ENCODE assay signal across 8 cellular contexts in the genomic region with DNA sequence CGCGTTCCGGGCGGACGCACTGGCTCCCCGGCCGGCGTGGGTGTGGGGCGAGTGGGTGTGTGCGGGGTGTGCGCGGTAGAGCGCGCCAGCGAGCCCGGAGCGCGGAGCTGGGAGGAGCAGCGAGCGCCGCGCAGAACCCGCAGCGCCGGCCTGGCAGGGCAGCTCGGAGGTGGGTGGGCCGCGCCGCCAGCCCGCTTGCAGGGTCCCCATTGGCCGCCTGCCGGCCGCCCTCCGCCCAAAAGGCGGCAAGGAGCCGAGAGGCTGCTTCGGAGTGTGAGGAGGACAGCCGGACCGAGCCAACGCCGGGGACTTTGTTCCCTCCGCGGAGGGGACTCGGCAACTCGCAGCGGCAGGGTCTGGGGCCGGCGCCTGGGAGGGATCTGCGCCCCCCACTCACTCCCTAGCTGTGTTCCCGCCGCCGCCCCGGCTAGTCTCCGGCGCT. TPM values are rescaled to one million over a fixed set of nuclear protein-coding genes. Genes with fewer than 3 reads are reported as not detected.
DNase-seq lines count a peak whose midpoint lies in the region; ATAC-seq and TF ChIP-seq lines count a peak whose summit lies in the region.

A gene (plus strand): TSS at position 264 of the 442 bp plus-strand sequence. CDS start 1,211 bp downstream, outside the sequence.

- H3K9me3 ChIP-seq in heart left ventricle (no peaks in the 10 kb centered on the region), ovary (no peaks in the 10 kb centered on the region)

- no peaks in the 10 kb centered on the region for H3K4me1 Mint-ChIP-seq in activated naive CD8-positive, alpha-beta T cell treated with anti-CD3 and anti-CD28 coated beads, Interleukin-2, amount 10 ng/mL, durations not matched to agents 7 days and 5 days

- peaks cover 0 to 50% (median 20%) of the 10 kb centered on the region in 9 donors for H3K27me3 ChIP-seq in heart left ventricle
- H3K27me3 ChIP-seq in ovary, result no peaks in the 10 kb centered on the region

- no peak for TF ChIP-seq EP300 in ovary (IDR thresholded peaks at IDR 0.05)

- intact Hi-C loops in heart left ventricle (cut with DNase I), result loop anchor here in 4 of 10 donors (5.0 to 10.0 kb wide), 4 partner anchors 147 to 167 kb away; no protein-coding TSS in a partner anchor
- intact Hi-C loops in ovary (cut with DNase I), result loop anchor here (5.0 to 10.0 kb wide), 6 partner anchors 147 to 385 kb away; no protein-coding TSS in a partner anchor

- H3K9me3 Mint-ChIP-seq in activated naive CD8-positive, alpha-beta T cell treated with anti-CD3 and anti-CD28 coated beads, Interleukin-2, amount 10 ng/mL, durations not matched to agents 7 days and 5 days, result no peaks in the 10 kb centered on the region

- H3K27ac ChIP-seq in heart left ventricle, result peak within 1 kb of the TSS in 10 of 12 donors; percentile 16 to 90 (median 60)
- peak within 1 kb of the TSS; percentile 84 to 91 for H3K27ac ChIP-seq in ovary

- no peaks in the 10 kb centered on the region for H3K36me3 Mint-ChIP-seq in activated naive CD8-positive, alpha-beta T cell treated with anti-CD3 and anti-CD28 coated beads, Interleukin-2, amount 10 ng/mL, durations not matched to agents 7 days and 5 days

- H3K4me1 ChIP-seq in heart left ventricle, result peaks cover 0 to 56% (median 2%) of the 10 kb centered on the region in 12 donors
- H3K4me1 ChIP-seq in ovary (ENCODE audit: insufficient read depth), result peaks cover 5% of the 10 kb centered on the region

- TF ChIP-seq CTCF in GM20000 (IDR thresholded peaks at IDR 0.05; ENCODE audit: extremely low read depth, missing control alignments) (peak; percentile 30), LNCaP clone FGC (IDR thresholded peaks at IDR 0.05; ENCODE audit: control insufficient read depth, extremely low read depth, insufficient read depth) (peak; percentile 20; the same call in 1 of the 2 replicates), heart left ventricle (IDR thresholded peaks at IDR 0.05) (peak in 2 of 12 donors; percentile 6 to 23), ovary (IDR thresholded peaks at IDR 0.05) (peak in 1 of 3 donors; percentile 48)

- peak within 1 kb of the TSS; percentile 28 for H3K4me3 Mint-ChIP-seq in activated naive CD8-positive, alpha-beta T cell treated with anti-CD3 and anti-CD28 coated beads, Interleukin-2, amount 10 ng/mL, durations not matched to agents 7 days and 5 days

- WGBS in heart left ventricle, 4 donors, result 0 to 1% (median 1%) methylated on average over 25 to 55 of the region's 55 CpGs
- WGBS in ovary, 3 donors, result 0 to 1% (median 0%) methylated on average over 26 to 55 of the region's 55 CpGs

- ATAC-seq in activated naive CD8-positive, alpha-beta T cell treated with anti-CD3 and anti-CD28 coated beads, Interleukin-2, amount 10 ng/mL, durations not matched to agents 7 days and 5 days (ENCODE audit: low read depth), result peak; percentile 33
- ATAC-seq in heart left ventricle, result peak in 3 of 4 donors; percentile 77 to 83 (median 83)
- ATAC-seq in GM19452 (IDR thresholded peaks at IDR 0.05; ENCODE audit: unreplicated experiment), result no peak

- H3K36me3 ChIP-seq in heart left ventricle (no peaks in the 10 kb centered on the region), ovary (no peaks in the 10 kb centered on the region)

- POLR2A ChIA-PET in activated naive CD8-positive, alpha-beta T cell treated with anti-CD3 and anti-CD28 coated beads, Interleukin-2, amount 10 ng/mL, durations not matched to agents 7 days and 5 days (lab: Charles Lee), result no interaction called here

- H3K27ac Mint-ChIP-seq in activated naive CD8-positive, alpha-beta T cell treated with anti-CD3 and anti-CD28 coated beads, Interleukin-2, amount 10 ng/mL, durations not matched to agents 7 days and 5 days, result no peak within 1 kb of the TSS

- H3K27me3 Mint-ChIP-seq in activated naive CD8-positive, alpha-beta T cell treated with anti-CD3 and anti-CD28 coated beads, Interleukin-2, amount 10 ng/mL, durations not matched to agents 7 days and 5 days, result peaks cover 43% of the 10 kb centered on the region

- TF ChIP-seq POLR2A in heart left ventricle (IDR thresholded peaks at IDR 0.05) (no peak), ovary (IDR thresholded peaks at IDR 0.05) (peak; percentile 40)

- H3K4me3 ChIP-seq in LNCaP clone FGC (ENCODE audit: low read depth, low read length) (peak within 1 kb of the TSS; percentile 44), heart left ventricle (peak within 1 kb of the TSS; percentile 45 to 74 (median 60)), ovary (peak within 1 kb of the TSS; percentile 87)

- peak; percentile 82 for DNase-seq in GDM1 (lab: John Stamatoyannopoulos, UW)
- DNase-seq in GM20000 (ENCODE audit: low spot score), result peak; percentile 92
- DNase-seq in LNCaP clone FGC (ENCODE audit: low read depth), result no peak
- DNase-seq in activated naive CD8-positive, alpha-beta T cell treated with anti-CD3 and anti-CD28 coated beads, Interleukin-2, amount 10 ng/mL, durations not matched to agents 7 days and 5 days, result peak; percentile 33
- DNase-seq in heart left ventricle, result peak; percentile 43 to 81 (median 50)
- peak; percentile 64 to 84 (median 78) for DNase-seq in ovary
- DNase-seq in NCI-H2196 (lab: John Stamatoyannopoulos, UW; ENCODE audit: unreplicated experiment), result no peak

RNA-seq across cellular contexts. Expression of the gene that starts here (rescaled TPM):
- total RNA-seq in activated naive CD8-positive, alpha-beta T cell treated with anti-CD3 and anti-CD28 coated beads, Interleukin-2, amount 10 ng/mL, durations not matched to agents 7 days and 5 days, result 1 to 10 TPM; 1.2 to 1.3 TPM
- total RNA-seq in heart left ventricle, result 10 to 100 TPM in 2 of 9 donors, 1 to 10 TPM in 7; 1.5 to 52.5 (median 2.7) TPM
- polyA plus RNA-seq in heart left ventricle, result 1 to 10 TPM; 1.0 TPM
- 100 to 1,000 TPM in 4 of 7 donors, 10 to 100 TPM in 3; 72.0 to 133 (median 103) TPM for total RNA-seq in ovary
- polyA plus RNA-seq in ovary, result 10 to 100 TPM; 39.3 to 57.6 TPM

Comparison
In these comparisons a context has a peak if more than half of its experiments do, and no peak if none do; other contexts are left out.
1. RNA of the gene that starts here (polyA plus RNA-seq): 39.3 to 57.6 TPM in ovary; 1.0 TPM in heart left ventricle; every median in the first group is over 10 times any median in the second.
2. DNase-seq: peak in GDM1 (single experiment), GM20000 (single experiment), activated naive CD8-positive, alpha-beta T cell treated with anti-CD3 and anti-CD28 coated beads, Interleukin-2, amount 10 ng/mL, durations not matched to agents 7 days and 5 days (single experiment), heart left ventricle (5 of 5) and ovary (5 of 5); none in LNCaP clone FGC (single experiment) and NCI-H2196 (single experiment).
3. Peak in every context shown above with its lines, with median percentiles within 50 percentile points of each other: H3K4me3 ChIP-seq.